ENCODE assay signal across 2 cellular contexts in the genomic region with DNA sequence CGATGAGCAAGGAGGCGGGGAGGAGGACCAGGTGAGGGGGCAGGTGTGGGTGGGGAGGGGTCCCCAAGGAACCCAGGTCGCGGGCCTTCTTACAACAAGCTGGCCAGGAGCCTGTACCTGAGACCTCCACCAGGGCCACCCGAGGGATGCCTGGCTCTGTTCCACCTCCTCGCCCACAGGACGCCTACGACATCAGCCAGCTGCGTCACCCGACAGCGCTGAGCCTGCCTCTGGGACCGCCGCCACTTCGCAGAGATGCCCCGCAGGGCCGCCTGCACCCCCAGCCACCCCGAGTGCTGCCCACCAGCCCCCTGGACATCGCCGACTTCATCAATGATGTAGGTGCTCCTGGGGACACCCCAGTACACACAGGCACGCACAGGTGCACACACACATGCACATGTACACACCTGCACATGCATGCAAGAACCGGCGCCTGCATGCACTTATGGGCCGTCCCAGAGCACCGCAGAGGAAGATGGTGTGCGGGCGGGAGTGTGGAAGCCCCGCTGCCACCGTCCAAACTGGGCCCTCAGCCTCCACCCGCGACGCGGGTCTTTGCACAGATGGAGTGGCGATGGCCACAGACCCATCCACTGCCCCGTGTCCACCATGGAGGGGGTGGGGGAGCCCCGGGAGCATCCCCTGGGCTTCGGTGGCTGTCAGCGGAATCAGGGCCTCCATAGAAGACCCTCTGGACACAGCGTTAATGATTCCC.
TF ChIP-seq lines count a peak whose summit lies in the region.

No MANE protein-coding gene starts in this region.

TF ChIP-seq in GM23338, 12 proteins besides CTCF, POLR2A, EP300 and RAD21:
- TF ChIP-seq EZH2phosphoT487 (IDR thresholded peaks at IDR 0.05; ENCODE audit: unreplicated experiment): no peak
- TF ChIP-seq ZNF114 (CRISPR knock-in tag; IDR thresholded peaks at IDR 0.05): no peak
- TF ChIP-seq NANOG (IDR thresholded peaks at IDR 0.05; ENCODE audit: borderline replicate concordance): no peak

TF ChIP-seq in endothelial cell of umbilical vein, 7 proteins besides CTCF, POLR2A, EP300 and RAD21:
- TF ChIP-seq MYC (IDR thresholded peaks at IDR 0.05; ENCODE audit: low read depth, low read length): no peak
- TF ChIP-seq POLR2AphosphoS5 (IDR thresholded peaks at IDR 0.05; ENCODE audit: insufficient read depth, low read depth, low read length): no peak
- TF ChIP-seq, protein P1, sequence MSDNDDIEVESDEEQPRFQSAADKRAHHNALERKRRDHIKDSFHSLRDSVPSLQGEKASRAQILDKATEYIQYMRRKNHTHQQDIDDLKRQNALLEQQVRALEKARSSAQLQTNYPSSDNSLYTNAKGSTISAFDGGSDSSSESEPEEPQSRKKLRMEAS (IDR thresholded peaks at IDR 0.05; ENCODE audit: insufficient read depth, insufficient read length): no peak
- no peak for TF ChIP-seq GATA2 (IDR thresholded peaks at IDR 0.05; ENCODE audit: insufficient read depth, insufficient read length, low read depth, low read length)
- no peak for TF ChIP-seq FOS (IDR thresholded peaks at IDR 0.05; ENCODE audit: borderline replicate concordance, insufficient read depth, low read length)
- TF ChIP-seq EZH2 (IDR thresholded peaks at IDR 0.05; ENCODE audit: borderline replicate concordance, low read depth, low read length, severe bottlenecking): no peak
- TF ChIP-seq JUN (IDR thresholded peaks at IDR 0.05; ENCODE audit: borderline replicate concordance, insufficient read depth, insufficient read length, low read depth): no peak
TF ChIP-seq in endothelial cell of umbilical vein: peak in this region for 0.
